8 cellular contexts compared by ENCODE assay signal in genomic region chr2:88187038-88187676, GRCh38. TPM values are rescaled to one million over a fixed set of nuclear protein-coding genes. Genes with fewer than 3 reads are reported as not detected.
DNase-seq lines count a peak whose midpoint lies in the region; ATAC-seq, FAIRE-seq and TF ChIP-seq lines count a peak whose summit lies in the region.

No MANE protein-coding gene starts in this region.

- POLR2A ChIA-PET in RWPE1 (lab: Yijun Ruan, JAX; ENCODE audit: low non-redundant PET), result no interaction called here

- H3K4me3 ChIP-seq in colonic mucosa (no peak overlapping the region), right lobe of liver (no peak overlapping the region), tibial artery (no peak overlapping the region)

- 19% methylated on average over 3 of the region's 7 CpGs for WGBS in right lobe of liver (ENCODE audit: insufficient coverage, low coverage, low lambda C conversion rate, missing lambda C conversion rate)

- H3K4me1 ChIP-seq in colonic mucosa (no peaks in the 10 kb centered on the region), right lobe of liver (peaks cover 0 to 11% (median 0%) of the 10 kb centered on the region in 4 donors), tibial artery (no peaks in the 10 kb centered on the region)

- TF ChIP-seq POLR2A in right lobe of liver (IDR thresholded peaks at IDR 0.05) (no peak), GM12892 (IDR thresholded peaks at IDR 0.05; ENCODE audit: low read depth, low read length) (no peak)

- H3K36me3 ChIP-seq in colonic mucosa (no peaks in the 10 kb centered on the region), right lobe of liver (peaks cover 0 to 13% (median 0%) of the 10 kb centered on the region in 4 donors), tibial artery (peaks cover 0 to 46% (median 23%) of the 10 kb centered on the region in 3 donors)

- peak; percentile 93 for ATAC-seq in right lobe of liver
- ATAC-seq in GM21825 (IDR thresholded peaks at IDR 0.05; ENCODE audit: unreplicated experiment), result no peak

- peak; percentile 24 for DNase-seq in DMS153 (lab: John Stamatoyannopoulos, UW)
- DNase-seq in KBM-7, result peak; percentile 51
- peak; percentile 54 for DNase-seq in RWPE1 (ENCODE audit: low spot score)
- peak; percentile 80 for DNase-seq in colonic mucosa
- peak; percentile 79 to 85 (median 82) for DNase-seq in right lobe of liver
- DNase-seq in tibial artery, result peak in 1 of 2 donors; percentile 33
- no peak for DNase-seq in GM12892 (ENCODE audit: insufficient read length)

- no peaks in the 10 kb centered on the region for H3K9me3 ChIP-seq in colonic mucosa
- no peaks in the 10 kb centered on the region for H3K9me3 ChIP-seq in right lobe of liver
- H3K9me3 ChIP-seq in tibial artery, result no peaks in the 10 kb centered on the region

- H3K27ac ChIP-seq in RWPE1 (no peak overlapping the region), colonic mucosa (no peak overlapping the region), right lobe of liver (no peak overlapping the region), tibial artery (no peak overlapping the region)

- H3K27me3 ChIP-seq in colonic mucosa (no peaks in the 10 kb centered on the region), right lobe of liver (no peaks in the 10 kb centered on the region), tibial artery (peaks cover 0 to 11% of the 10 kb centered on the region in 2 donors)

- peak; percentile 44 for TF ChIP-seq CTCF in RWPE1 (conservative IDR thresholded peaks at IDR 0.05; ENCODE audit: low read depth)
- TF ChIP-seq CTCF in colonic mucosa (IDR thresholded peaks at IDR 0.05), result peak; percentile 82
- peak; percentile 76 to 88 (median 82) for TF ChIP-seq CTCF in right lobe of liver (IDR thresholded peaks at IDR 0.05)
- TF ChIP-seq CTCF in tibial artery (IDR thresholded peaks at IDR 0.05), result peak; percentile 21 to 22

- no peak for FAIRE-seq in GM12892 (lab: Jason Lieb, UNC)

- no peak overlapping the region for H3K9ac ChIP-seq in colonic mucosa (ENCODE audit: low read depth in 2 of 2, low read length in 2 of 2)

- intact Hi-C loops in colonic mucosa (cut with DNase I), result no loop called here
- intact Hi-C loops in right lobe of liver (cut with DNase I), result loop anchor here in 1 of 2 donors (10.0 kb wide), 1 partner anchor 132 kb away; the partner anchor contains the start of gene KRCC1
- intact Hi-C loops in tibial artery (cut with DNase I; ENCODE audit: low total_unique reads), result no loop called here

- CTCF ChIA-PET in RWPE1 (lab: Yijun Ruan, JAX), result interaction anchor here (0.7 kb wide), 1 partner anchor 327 kb away, joined by 3 read pairs; no protein-coding TSS in a partner anchor

- in situ Hi-C loops in KBM-7 (cut with MboI; ENCODE audit: low pct_unique_long_range_greater_than_20kb, low sequenced_read_pairs), result no loop called here

RNA-seq across cellular contexts. Expression of gene THNSL2, which starts 17.0 kb away (rescaled TPM):
- total RNA-seq in colonic mucosa, result 10 to 100 TPM; 17.5 to 23.3 TPM
- 10 to 100 TPM; 21.2 to 69.9 (median 29.7) TPM for total RNA-seq in right lobe of liver
- not detected for polyA plus RNA-seq in GM12892 (2012; ENCODE audit: missing spikeins)

RNA-seq across cellular contexts. Expression of gene FABP1, which starts 59.3 kb away (rescaled TPM):
- total RNA-seq in colonic mucosa (1,000 to 10,000 TPM; 2,582 to 2,822 TPM), right lobe of liver (1,000 to 10,000 TPM in 3 of 6 experiments, 100 to 1,000 TPM in 3; 326 to 1,933 (median 908) TPM)
- not detected for polyA plus RNA-seq in GM12892 (2012; ENCODE audit: missing spikeins)

Comparison
In these comparisons a context has a peak if more than half of its experiments do, and no peak if none do; other contexts are left out.
1. CTCF ChIP-seq: peak in every context shown above with its lines; median percentile 82 in colonic mucosa; 82 in right lobe of liver; 44 in RWPE1; 22 in tibial artery.